Comparison of ENCODE assay signal across 8 cellular contexts in genomic region chr1:209648931-209649776, GRCh38. TPM values are rescaled to one million over a fixed set of nuclear protein-coding genes. Genes with fewer than 3 reads are reported as not detected.
DNase-seq lines count a peak whose midpoint lies in the region; ATAC-seq, FAIRE-seq and TF ChIP-seq lines count a peak whose summit lies in the region.

No MANE protein-coding gene starts in this region.

- H2AFZ ChIP-seq in keratinocyte (ENCODE audit: control insufficient read depth, low read length) = no peak overlapping the region

- no peaks in the 10 kb centered on the region for H3K36me3 Mint-ChIP-seq in activated naive CD4-positive, alpha-beta T cell treated with anti-CD3 and anti-CD28 coated beads for 36 hours (ENCODE audit: low read depth)

- H3K27me3 Mint-ChIP-seq in activated naive CD4-positive, alpha-beta T cell treated with anti-CD3 and anti-CD28 coated beads for 36 hours (ENCODE audit: low read depth) = no peaks in the 10 kb centered on the region

- TF ChIP-seq CTCF in WI38 (IDR thresholded peaks at IDR 0.05; ENCODE audit: low read depth, low read length) = no peak
- TF ChIP-seq CTCF in keratinocyte (optimal IDR thresholded peaks at IDR 0.05 in 1 of 3, IDR thresholded peaks at IDR 0.05 in 1 of 3, conservative IDR thresholded peaks at IDR 0.05 in 1 of 3; ENCODE audit: extremely low read depth in 1 of 3, insufficient read depth in 2 of 3, low read length in 3 of 3) = no peak
- no peak for TF ChIP-seq CTCF in upper lobe of right lung (IDR thresholded peaks at IDR 0.05)

- intact Hi-C loops in activated naive CD4-positive, alpha-beta T cell treated with anti-CD3 and anti-CD28 coated beads for 36 hours (cut with micrococcal nuclease) = loop anchor here (1.0 kb wide), 2 partner anchors 44 to 102 kb away; no protein-coding TSS in a partner anchor
- intact Hi-C loops in upper lobe of right lung (cut with DNase I) = no loop called here

- DNase-seq in activated naive CD4-positive, alpha-beta T cell treated with anti-CD3 and anti-CD28 coated beads for 36 hours = peak; percentile 37
- no peak for DNase-seq in activated naive CD4-positive, alpha-beta T cell (lab: John Stamatoyannopoulos, UW)
- DNase-seq in keratinocyte (ENCODE audit: low read depth, low spot score) (peak; percentile 49), upper lobe of right lung (no peak), NCI-H1092 (lab: John Stamatoyannopoulos, UW) (no peak), NCI-H2081 treated with DMSO at 0.1 percent for 48 hours (lab: John Stamatoyannopoulos, UW) (no peak)

- CTCF ChIA-PET in activated naive CD4-positive, alpha-beta T cell treated with anti-CD3 and anti-CD28 coated beads for 36 hours (lab: Charles Lee) = interaction anchor here (0.6 to 2.9 kb wide), 13 partner anchors 16 to 99 kb away, joined by 3 to 9 read pairs (median 3); partner anchors contain the start of gene G0S2

- H4K20me1 ChIP-seq in keratinocyte (ENCODE audit: control insufficient read depth, extremely low read depth, insufficient read depth, low read length) = peaks cover 62% of the 10 kb centered on the region

- H3K27ac ChIP-seq in keratinocyte (ENCODE audit: control insufficient read depth, insufficient read depth, low read length) (peak overlapping the region; percentile 100), upper lobe of right lung (peak overlapping the region; percentile 43)

- dilution Hi-C loops in keratinocyte (cut with MboI; ENCODE audit: extremely low pct_ligation_motif_present, low sequenced_read_pairs) = no loop called here

- H3K4me3 Mint-ChIP-seq in activated naive CD4-positive, alpha-beta T cell treated with anti-CD3 and anti-CD28 coated beads for 36 hours = no peak overlapping the region

- no peaks in the 10 kb centered on the region for H3K9me3 ChIP-seq in keratinocyte (ENCODE audit: control insufficient read depth, low read depth, low read length)
- H3K9me3 ChIP-seq in upper lobe of right lung = no peaks in the 10 kb centered on the region

- H3K27ac Mint-ChIP-seq in activated naive CD4-positive, alpha-beta T cell treated with anti-CD3 and anti-CD28 coated beads for 36 hours = peak overlapping the region; percentile 68

- no peaks in the 10 kb centered on the region for H3K9me1 ChIP-seq in keratinocyte (ENCODE audit: control insufficient read depth, extremely low read depth, insufficient read depth, low read length)

- peaks cover 66% of the 10 kb centered on the region for H3K4me1 ChIP-seq in keratinocyte (ENCODE audit: control insufficient read depth, extremely low read depth, insufficient read depth, low read length)
- H3K4me1 ChIP-seq in upper lobe of right lung = peaks cover 59% of the 10 kb centered on the region

- peak; percentile 91 for FAIRE-seq in keratinocyte (lab: Jason Lieb, UNC)

- H3K27me3 ChIP-seq in keratinocyte (ENCODE audit: control insufficient read depth, extremely low read depth, insufficient read depth, low read length) (no peaks in the 10 kb centered on the region), upper lobe of right lung (no peaks in the 10 kb centered on the region)

- no peaks in the 10 kb centered on the region for H3K9me3 Mint-ChIP-seq in activated naive CD4-positive, alpha-beta T cell treated with anti-CD3 and anti-CD28 coated beads for 36 hours

- peaks cover 47% of the 10 kb centered on the region for H3K4me1 Mint-ChIP-seq in activated naive CD4-positive, alpha-beta T cell treated with anti-CD3 and anti-CD28 coated beads for 36 hours (ENCODE audit: low read depth)

- H3K36me3 ChIP-seq in keratinocyte (ENCODE audit: control insufficient read depth in 2 of 2, extremely low read depth in 1 of 2, insufficient read depth in 2 of 2, low read length in 2 of 2) = peaks cover 50 to 70% of the 10 kb centered on the region in 2 experiments
- H3K36me3 ChIP-seq in upper lobe of right lung = no peaks in the 10 kb centered on the region

- ATAC-seq in upper lobe of right lung = peak; percentile 43
- no peak for ATAC-seq in HG03565 (IDR thresholded peaks at IDR 0.05; ENCODE audit: unreplicated experiment)

- H3K79me2 ChIP-seq in keratinocyte (ENCODE audit: control insufficient read depth, insufficient read depth, low read length) = peaks cover 90% of the 10 kb centered on the region

- peak overlapping the region; percentile 10; the same call in 1 of the 2 replicates for H3K4me3 ChIP-seq in WI38 (ENCODE audit: low read depth, low read length)
- peak overlapping the region; percentile 71 to 97 (median 97) for H3K4me3 ChIP-seq in keratinocyte (ENCODE audit: control insufficient read depth in 2 of 3, extremely low read depth in 1 of 3, insufficient read depth in 2 of 3, low read depth in 1 of 3, low read length in 3 of 3)
- no peak overlapping the region for H3K4me3 ChIP-seq in upper lobe of right lung

- peak overlapping the region; percentile 99 for H3K9ac ChIP-seq in keratinocyte (ENCODE audit: control insufficient read depth, extremely low read depth, insufficient read depth, low read length)

- H3K4me2 ChIP-seq in keratinocyte (ENCODE audit: control insufficient read depth, extremely low read depth, insufficient read depth, low read depth, low read length) = peak overlapping the region; percentile 99

RNA-seq across cellular contexts. Expression of gene LAMB3, which starts 3.1 kb away (rescaled TPM):
- total RNA-seq in activated naive CD4-positive, alpha-beta T cell treated with anti-CD3 and anti-CD28 coated beads for 36 hours = 10 to 100 TPM; 11.8 to 13.0 TPM
- 659 to 1,206 TPM (median 953 TPM) in 3 replicates for polyA plus RNA-seq in keratinocyte
- 649 TPM for polyA plus RNA-seq in keratinocyte (2011; ENCODE audit: low read depth)
- 240 and 422 TPM in 2 replicates for polyA plus RNA-seq in keratinocyte (2011; cell fraction: cytosol; rRNA removed)
- polyA plus RNA-seq in keratinocyte (2011; cell fraction: nucleus; rRNA removed) = 2,965 and 3,376 TPM in 2 replicates
- polyA plus RNA-seq in keratinocyte (2012; ENCODE audit: low replicate concordance) = 638 and 1,913 TPM in 2 replicates
- 1,171 to 2,790 TPM (median 1,215 TPM) in 3 replicates for polyA minus RNA-seq in keratinocyte
- polyA minus RNA-seq in keratinocyte (2011; cell fraction: cytosol; rRNA and poly(A)+ RNA removed) = 1,139 TPM
- 3,983 and 4,160 TPM in 2 replicates for polyA minus RNA-seq in keratinocyte (2011; cell fraction: nucleus; rRNA and poly(A)+ RNA removed)
- total RNA-seq in upper lobe of right lung = 83.3 TPM

RNA-seq across cellular contexts. Expression of gene G0S2, which starts 26.1 kb away (rescaled TPM):
- total RNA-seq in activated naive CD4-positive, alpha-beta T cell treated with anti-CD3 and anti-CD28 coated beads for 36 hours = 100 to 1,000 TPM; 138 to 139 TPM
- polyA plus RNA-seq in keratinocyte = 31.1 to 60.5 TPM (median 46.2 TPM) in 3 replicates
- polyA plus RNA-seq in keratinocyte (2011; ENCODE audit: low read depth) = 2.0 TPM
- 45.2 and 67.2 TPM in 2 replicates for polyA plus RNA-seq in keratinocyte (2011; cell fraction: cytosol; rRNA removed)
- polyA plus RNA-seq in keratinocyte (2011; cell fraction: nucleus; rRNA removed) = 31.3 and 33.3 TPM in 2 replicates
- polyA plus RNA-seq in keratinocyte (2012; ENCODE audit: low replicate concordance) = 3.9 and 107 TPM in 2 replicates
- polyA minus RNA-seq in keratinocyte = 10.4 to 24.7 TPM (median 10.7 TPM) in 3 replicates
- 65.2 TPM for polyA minus RNA-seq in keratinocyte (2011; cell fraction: cytosol; rRNA and poly(A)+ RNA removed)
- polyA minus RNA-seq in keratinocyte (2011; cell fraction: nucleus; rRNA and poly(A)+ RNA removed) = 10.7 and 14.3 TPM in 2 replicates
- 36.5 TPM for total RNA-seq in upper lobe of right lung

RNA-seq across cellular contexts. Expression of gene HSD11B1, which starts 55.5 kb away (rescaled TPM):
- total RNA-seq in activated naive CD4-positive, alpha-beta T cell treated with anti-CD3 and anti-CD28 coated beads for 36 hours = 1 to 10 TPM; 6.7 to 8.0 TPM
- 2.7 to 7.4 TPM (median 3.4 TPM) in 3 replicates for polyA plus RNA-seq in keratinocyte
- polyA plus RNA-seq in keratinocyte (2011; ENCODE audit: low read depth) = 1.0 TPM
- polyA plus RNA-seq in keratinocyte (2011; cell fraction: cytosol; rRNA removed) = 1.3 and 1.9 TPM in 2 replicates
- polyA plus RNA-seq in keratinocyte (2011; cell fraction: nucleus; rRNA removed) = 3.9 and 4.0 TPM in 2 replicates
- polyA plus RNA-seq in keratinocyte (2012; ENCODE audit: low replicate concordance) = 1.4 and 5.4 TPM in 2 replicates
- polyA minus RNA-seq in keratinocyte = 0.22 to 1.7 TPM in 2 of 3 replicates, not detected in the other
- not detected for polyA minus RNA-seq in keratinocyte (2011; cell fraction: cytosol; rRNA and poly(A)+ RNA removed)
- polyA minus RNA-seq in keratinocyte (2011; cell fraction: nucleus; rRNA and poly(A)+ RNA removed) = 0.84 and 3.9 TPM in 2 replicates
- total RNA-seq in upper lobe of right lung = 16.9 TPM

Comparison
In these comparisons a context has a peak if more than half of its experiments do, and no peak if none do; other contexts are left out.
1. DNase-seq: peak in activated naive CD4-positive, alpha-beta T cell treated with anti-CD3 and anti-CD28 coated beads for 36 hours (single experiment) and keratinocyte (single experiment); none in activated naive CD4-positive, alpha-beta T cell (0 of 4), upper lobe of right lung (single experiment), NCI-H1092 (single experiment) and NCI-H2081 treated with DMSO at 0.1 percent for 48 hours (single experiment).